Comparison of ENCODE assay signal across 15 cellular contexts in genomic region chr6:135038335-135038734, GRCh38. TPM values are rescaled to one million over a fixed set of nuclear protein-coding genes. Genes with fewer than 3 reads are reported as not detected.
A peak's percentile ranks its signal among the peaks of the same experiment; 100 is the strongest.
DNase-seq lines count a peak whose midpoint lies in the region; ATAC-seq, FAIRE-seq and TF ChIP-seq lines count a peak whose summit lies in the region.
"Had no signal": no experiment of that assay in that cellular context is flagged by ENCODE, and none has a peak within 500 bp of the region (broad histone marks: within the 10 kb centered on the region; RNA-seq: fewer than 3 reads in every experiment).

No MANE protein-coding gene starts in this region.

- intact Hi-C loops in kidney (cut with DNase I): no loop called here

- H3K4me3 Mint-ChIP-seq in CD4-positive, CD25-positive, alpha-beta regulatory T cell: no peak overlapping the region
- H3K4me3 Mint-ChIP-seq: CD14-positive monocyte had no signal

- H3K9me3 ChIP-seq in CD4-positive, CD25-positive, alpha-beta regulatory T cell (ENCODE audit: control insufficient read depth in 2 of 2, low read length in 2 of 2): no peaks in the 10 kb centered on the region
- H3K9me3 ChIP-seq in kidney (ENCODE audit: control insufficient read depth in 1 of 2, low read length in 2 of 2): no peaks in the 10 kb centered on the region
- H3K9me3 ChIP-seq: A549 had no signal

- no peaks in the 10 kb centered on the region for H3K27me3 Mint-ChIP-seq in CD4-positive, CD25-positive, alpha-beta regulatory T cell

- peak; percentile 31 for FAIRE-seq in GM19239 (lab: Jason Lieb, UNC)
- FAIRE-seq in kidney (lab: Jason Lieb, UNC): peak; percentile 21
- FAIRE-seq: A549, GM12878, H54, K562 had no signal

- no peak overlapping the region for H3K27ac Mint-ChIP-seq in CD4-positive, CD25-positive, alpha-beta regulatory T cell

- no peak overlapping the region for H3K4me3 ChIP-seq in CD4-positive, CD25-positive, alpha-beta regulatory T cell (ENCODE audit: low read depth, low read length)
- no peak overlapping the region for H3K4me3 ChIP-seq in kidney (ENCODE audit: low read length in 2 of 2)
- H3K4me3 ChIP-seq: A549, GM12878, K562 had no signal

- H3K9me3 Mint-ChIP-seq in CD4-positive, CD25-positive, alpha-beta regulatory T cell: no peaks in the 10 kb centered on the region
- H3K9me3 Mint-ChIP-seq: CD14-positive monocyte had no signal

- peak overlapping the region; percentile 23 for H3K27ac ChIP-seq in CD4-positive, CD25-positive, alpha-beta regulatory T cell (ENCODE audit: insufficient read depth, low read length, poor library complexity, severe bottlenecking)
- H3K27ac ChIP-seq in kidney (ENCODE audit: low read depth in 2 of 2, low read length in 2 of 2): no peak overlapping the region
- H3K27ac ChIP-seq: A549 had no signal

- H3K4me1 Mint-ChIP-seq in CD4-positive, CD25-positive, alpha-beta regulatory T cell: peaks cover 30 to 57% (median 39%) of the 10 kb centered on the region in 4 donors

- H3K4me1 ChIP-seq in CD4-positive, CD25-positive, alpha-beta regulatory T cell (ENCODE audit: control insufficient read depth, insufficient read depth, low read length, poor library complexity, severe bottlenecking): peaks cover 3% of the 10 kb centered on the region
- H3K4me1 ChIP-seq in kidney (ENCODE audit: control insufficient read depth in 1 of 2, insufficient read depth in 1 of 2, low read depth in 1 of 2, low read length in 2 of 2): no peaks in the 10 kb centered on the region
- H3K4me1 ChIP-seq: A549 had no signal

- H3K27me3 ChIP-seq in CD4-positive, CD25-positive, alpha-beta regulatory T cell (ENCODE audit: control insufficient read depth, insufficient read depth, low read length): no peaks in the 10 kb centered on the region

- ATAC-seq in CD4-positive, CD25-positive, alpha-beta regulatory T cell (ENCODE audit: low read depth in 2 of 2): no peak
- ATAC-seq in GM18870 (IDR thresholded peaks at IDR 0.05; ENCODE audit: unreplicated experiment): no peak
- ATAC-seq in GM18873 (IDR thresholded peaks at IDR 0.05; ENCODE audit: low FRiP score, unreplicated experiment): no peak
- ATAC-seq in GM18861 (IDR thresholded peaks at IDR 0.05; ENCODE audit: unreplicated experiment): no peak
- ATAC-seq: A549, GM12878, HCT116, K562 had no signal

- peaks cover 40% of the 10 kb centered on the region for H3K36me3 Mint-ChIP-seq in CD4-positive, CD25-positive, alpha-beta regulatory T cell

- H3K9ac ChIP-seq in kidney (ENCODE audit: low read length in 2 of 2): no peak overlapping the region

- DNase-seq in Ammon's horn (ENCODE audit: low spot score): peak; percentile 45
- no peak for DNase-seq in CD4-positive, CD25-positive, alpha-beta regulatory T cell
- DNase-seq in GM19239 (ENCODE audit: insufficient read length, low spot score): no peak
- no peak for DNase-seq in kidney
- no peak for DNase-seq in stimulated activated CD4-positive, alpha-beta T cell treated with anti-CD3 and anti-CD28 coated beads, Interleukin-12 subunit alpha, Interleukin-12 subunit beta, amount 100 ng/mL, for 4 hours
- DNase-seq: DMS79 had no signal

- no peak for TF ChIP-seq CTCF in kidney (IDR thresholded peaks at IDR 0.05; ENCODE audit: borderline replicate concordance, extremely low read depth, insufficient read depth)

- peaks cover 52% of the 10 kb centered on the region for H3K36me3 ChIP-seq in CD4-positive, CD25-positive, alpha-beta regulatory T cell (ENCODE audit: control insufficient read depth, insufficient read depth, low read length)
- H3K36me3 ChIP-seq in kidney (ENCODE audit: control insufficient read depth in 1 of 2, insufficient read depth in 2 of 2, low read length in 2 of 2): peaks cover 6 to 9% of the 10 kb centered on the region in 2 donors

RNA-seq across cellular contexts. Expression of gene HBS1L, which starts 16.3 kb away (rescaled TPM):
- total RNA-seq in CD4-positive, CD25-positive, alpha-beta regulatory T cell: 109 TPM
- 10 to 100 TPM; 49.4 to 66.8 (median 61.8) TPM for polyA plus RNA-seq in CD4-positive, CD25-positive, alpha-beta regulatory T cell
- 59.1 TPM for total RNA-seq in kidney
- polyA plus RNA-seq in kidney (ENCODE audit: insufficient read depth, low read depth, low replicate concordance): 21.0 TPM
